In genomic region chr18:49725809-49726514, GRCh38 we compare ENCODE assay signal across 8 cellular contexts.
A peak's percentile ranks its signal among the peaks of the same experiment; 100 is the strongest.
DNase-seq lines count a peak whose midpoint lies in the region; ATAC-seq and TF ChIP-seq lines count a peak whose summit lies in the region.

No MANE protein-coding gene starts in this region.

- no peak for TF ChIP-seq CTCF in lower lobe of right lung (IDR thresholded peaks at IDR 0.05)

- intact Hi-C loops in Right ventricle myocardium inferior (cut with DNase I) (no loop called here), cardiac septum (cut with DNase I) (loop anchor here (5.0 to 10.0 kb wide), 2 partner anchors 34 to 61 kb away; no protein-coding TSS in a partner anchor), lower lobe of right lung (cut with DNase I) (no loop called here), aorta (cut with DNase I) (loop anchor here in 1 of 2 donors (10.0 kb wide), 1 partner anchor 969 kb away; no protein-coding TSS in a partner anchor), posterior cingulate gyrus (cut with DNase I) (loop anchor here (10.0 kb wide), 1 partner anchor 161 kb away; the partner anchor contains the start of gene LIPG)
- intact Hi-C loops in naive thymus-derived CD4-positive, alpha-beta T cell (cut with micrococcal nuclease), result no loop called here

- no peak overlapping the region for H3K27ac ChIP-seq in lower lobe of right lung
- no peak overlapping the region for H3K27ac ChIP-seq in aorta (ENCODE audit: low read depth in 1 of 2, low read length in 2 of 2)
- no peak overlapping the region for H3K27ac ChIP-seq in naive thymus-derived CD4-positive, alpha-beta T cell (ENCODE audit: low read depth, low read length)

- POLR2A ChIA-PET in naive thymus-derived CD4-positive, alpha-beta T cell (lab: Charles Lee), result no interaction called here

- H3K4me3 Mint-ChIP-seq in naive thymus-derived CD4-positive, alpha-beta T cell, result peak overlapping the region in 1 of 10 donors; percentile 13

- H3K36me3 ChIP-seq in lower lobe of right lung (no peaks in the 10 kb centered on the region), aorta (ENCODE audit: control insufficient read depth in 1 of 2, insufficient read depth in 2 of 2, low read length in 1 of 2) (no peaks in the 10 kb centered on the region)
- no peaks in the 10 kb centered on the region for H3K36me3 ChIP-seq in naive thymus-derived CD4-positive, alpha-beta T cell (ENCODE audit: control insufficient read depth in 2 of 3, insufficient read depth in 3 of 3, low read length in 3 of 3)

- H3K9me3 ChIP-seq in lower lobe of right lung (no peaks in the 10 kb centered on the region), aorta (ENCODE audit: control insufficient read depth, low read length) (no peaks in the 10 kb centered on the region)
- no peaks in the 10 kb centered on the region for H3K9me3 ChIP-seq in naive thymus-derived CD4-positive, alpha-beta T cell (ENCODE audit: control insufficient read depth in 2 of 3, low read length in 3 of 3)

- WGBS in aorta, 2 donors, result 32 to 40% methylated on average over 9 of the region's 9 CpGs

- CTCF ChIA-PET in naive thymus-derived CD4-positive, alpha-beta T cell (lab: Charles Lee), result no interaction called here

- no peak overlapping the region for H3K27ac Mint-ChIP-seq in naive thymus-derived CD4-positive, alpha-beta T cell

- H3K4me1 ChIP-seq in lower lobe of right lung, result peaks cover 26% of the 10 kb centered on the region
- no peaks in the 10 kb centered on the region for H3K4me1 ChIP-seq in aorta (ENCODE audit: control insufficient read depth in 1 of 2, insufficient read depth in 2 of 2, low read length in 2 of 2)
- no peaks in the 10 kb centered on the region for H3K4me1 ChIP-seq in naive thymus-derived CD4-positive, alpha-beta T cell (ENCODE audit: control insufficient read depth in 2 of 2, insufficient read depth in 2 of 2, low read length in 2 of 2)

- H3K27me3 ChIP-seq in lower lobe of right lung (ENCODE audit: low read depth), result no peaks in the 10 kb centered on the region
- no peaks in the 10 kb centered on the region for H3K27me3 ChIP-seq in aorta (ENCODE audit: control insufficient read depth in 1 of 2, insufficient read depth in 2 of 2, low read length in 1 of 2)
- H3K27me3 ChIP-seq in naive thymus-derived CD4-positive, alpha-beta T cell (ENCODE audit: control insufficient read depth in 2 of 2, insufficient read depth in 2 of 2, low read length in 2 of 2), result no peaks in the 10 kb centered on the region

- H3K27me3 Mint-ChIP-seq in naive thymus-derived CD4-positive, alpha-beta T cell, result peaks cover 0 to 26% (median 16%) of the 10 kb centered on the region in 5 donors

- no peaks in the 10 kb centered on the region for H3K36me3 Mint-ChIP-seq in naive thymus-derived CD4-positive, alpha-beta T cell

- ATAC-seq in Right ventricle myocardium inferior, result peak; percentile 57
- ATAC-seq in lower lobe of right lung, result peak; percentile 51 to 56
- peak; percentile 72 for ATAC-seq in aorta (ENCODE audit: low FRiP score)
- no peak for ATAC-seq in GM21526 (IDR thresholded peaks at IDR 0.05; ENCODE audit: low FRiP score, unreplicated experiment)
- no peak for ATAC-seq in naive thymus-derived CD4-positive, alpha-beta T cell

- peaks cover 0 to 10% (median 4%) of the 10 kb centered on the region in 7 donors for H3K4me1 Mint-ChIP-seq in naive thymus-derived CD4-positive, alpha-beta T cell

- DNase-seq in Right ventricle myocardium inferior (ENCODE audit: missing footprints) (peak; percentile 80), cardiac septum (ENCODE audit: low spot score) (no peak), ecto neural progenitor cell (ENCODE audit: low spot score) (peak; percentile 84), lower lobe of right lung (no peak), aorta (peak; percentile 82), posterior cingulate gyrus (no peak)
- DNase-seq in naive thymus-derived CD4-positive, alpha-beta T cell, result no peak

- H3K9me3 Mint-ChIP-seq in naive thymus-derived CD4-positive, alpha-beta T cell, result peaks cover 0 to 2% (median 0%) of the 10 kb centered on the region in 11 donors

- no peak overlapping the region for H3K4me3 ChIP-seq in lower lobe of right lung
- no peak overlapping the region for H3K4me3 ChIP-seq in aorta (ENCODE audit: low read length in 2 of 2)
- no peak overlapping the region for H3K4me3 ChIP-seq in naive thymus-derived CD4-positive, alpha-beta T cell (ENCODE audit: low read length)

Comparison
In these comparisons a context has a peak if more than half of its experiments do, and no peak if none do; other contexts are left out.
1. DNase-seq: peak in Right ventricle myocardium inferior (single experiment), ecto neural progenitor cell (single experiment) and aorta (2 of 2); none in cardiac septum (single experiment), lower lobe of right lung (single experiment), posterior cingulate gyrus (0 of 10) and naive thymus-derived CD4-positive, alpha-beta T cell (0 of 9).
2. intact Hi-C loops: an anchor here in cardiac septum (5.0 to 10.0 kb wide) and posterior cingulate gyrus (10.0 kb wide); none called in Right ventricle myocardium inferior, lower lobe of right lung and naive thymus-derived CD4-positive, alpha-beta T cell.
3. ATAC-seq: peak in Right ventricle myocardium inferior (single experiment), lower lobe of right lung (2 of 2) and aorta (single experiment); none in GM21526 (single experiment) and naive thymus-derived CD4-positive, alpha-beta T cell (single experiment).